20 cellular contexts compared by ENCODE assay signal in genomic region chr1:175715791-175716190, GRCh38. TPM values are rescaled to one million over a fixed set of nuclear protein-coding genes. Genes with fewer than 3 reads are reported as not detected.
DNase-seq lines count a peak whose midpoint lies in the region; ATAC-seq and TF ChIP-seq lines count a peak whose summit lies in the region.
"Had no signal": no experiment of that assay in that cellular context is flagged by ENCODE, and none has a peak within 500 bp of the region (broad histone marks: within the 10 kb centered on the region; RNA-seq: fewer than 3 reads in every experiment).

No MANE protein-coding gene starts in this region.

- no peaks in the 10 kb centered on the region for H3K36me3 Mint-ChIP-seq in glutamatergic neuron (ENCODE audit: unreplicated experiment)
- H3K36me3 Mint-ChIP-seq: CD14-positive monocyte; CD4-positive, alpha-beta memory T cell had no signal

- no peak overlapping the region for H3K27ac Mint-ChIP-seq in glutamatergic neuron (ENCODE audit: unreplicated experiment)
- H3K27ac Mint-ChIP-seq: CD14-positive monocyte; CD4-positive, alpha-beta memory T cell; GM23338; HFFc6 had no signal

- ATAC-seq in stimulated activated naive CD8-positive, alpha-beta T cell treated with anti-CD3 and anti-CD28 coated beads, Interleukin-15, Interleukin-2, amounts not matched to agents 100 U/mL and 50 U/mL, for 24 hours: no peak
- no peak for ATAC-seq in GM21723 (IDR thresholded peaks at IDR 0.05; ENCODE audit: unreplicated experiment)
- ATAC-seq: GM23338, K562 had no signal

- TF ChIP-seq CTCF in glutamatergic neuron (IDR thresholded peaks at IDR 0.05; ENCODE audit: partially characterized antibody, unreplicated experiment): no peak

- peaks cover 20% of the 10 kb centered on the region for H3K4me1 Mint-ChIP-seq in glutamatergic neuron (ENCODE audit: low read depth, unreplicated experiment)
- H3K4me1 Mint-ChIP-seq: CD14-positive monocyte; CD4-positive, alpha-beta memory T cell had no signal

- peaks cover 2% of the 10 kb centered on the region for H3K27me3 Mint-ChIP-seq in glutamatergic neuron (ENCODE audit: unreplicated experiment)

- H3K9me3 Mint-ChIP-seq in glutamatergic neuron (ENCODE audit: unreplicated experiment): peaks cover 2% of the 10 kb centered on the region
- H3K9me3 Mint-ChIP-seq: GM23338 had no signal

- DNase-seq in NCI-H510A treated with DMSO at 0.1 percent for 48 hours (lab: John Stamatoyannopoulos, UW): peak; percentile 22
- no peak for DNase-seq in NCI-H510A (lab: John Stamatoyannopoulos, UW)
- DNase-seq in Ammon's horn (ENCODE audit: low spot score): peak; percentile 42
- DNase-seq in COLO668 (lab: John Stamatoyannopoulos, UW; ENCODE audit: unreplicated experiment): peak; percentile 72
- DNase-seq in glutamatergic neuron: peak; percentile 38
- no peak for DNase-seq in stimulated activated naive CD8-positive, alpha-beta T cell treated with anti-CD3 and anti-CD28 coated beads, Interleukin-15, Interleukin-2, amounts not matched to agents 100 U/mL and 50 U/mL, for 24 hours
- DNase-seq: ACHN; AML-193; CD4-positive, alpha-beta memory T cell; DMS 273 treated with DMSO at 0.1 percent for 48 hours; DMS79; GDM1; HCEC 1CT; HFFc6; IMR-90 had no signal

- no peak overlapping the region for H3K4me3 Mint-ChIP-seq in glutamatergic neuron (ENCODE audit: unreplicated experiment)
- H3K4me3 Mint-ChIP-seq: CD14-positive monocyte; CD4-positive, alpha-beta memory T cell; GM23338; HFFc6 had no signal

RNA-seq across cellular contexts. Expression of gene TNR, which starts 27.6 kb away (rescaled TPM):
- total RNA-seq in glutamatergic neuron (ENCODE audit: unreplicated experiment): 0.10 TPM
- total RNA-seq: CD4-positive, alpha-beta memory T cell; Daoy; GM23338; HFFc6; IMR-90; K562 had no signal

Comparison
In these comparisons a context has a peak if more than half of its experiments do, and no peak if none do; other contexts are left out.
1. DNase-seq: peak in NCI-H510A treated with DMSO at 0.1 percent for 48 hours (single experiment), Ammon's horn (single experiment), COLO668 (single experiment) and glutamatergic neuron (single experiment); none in NCI-H510A (single experiment) and stimulated activated naive CD8-positive, alpha-beta T cell treated with anti-CD3 and anti-CD28 coated beads, Interleukin-15, Interleukin-2, amounts not matched to agents 100 U/mL and 50 U/mL, for 24 hours (single experiment).